ENCODE assay signal across 20 cellular contexts in the genomic region with DNA sequence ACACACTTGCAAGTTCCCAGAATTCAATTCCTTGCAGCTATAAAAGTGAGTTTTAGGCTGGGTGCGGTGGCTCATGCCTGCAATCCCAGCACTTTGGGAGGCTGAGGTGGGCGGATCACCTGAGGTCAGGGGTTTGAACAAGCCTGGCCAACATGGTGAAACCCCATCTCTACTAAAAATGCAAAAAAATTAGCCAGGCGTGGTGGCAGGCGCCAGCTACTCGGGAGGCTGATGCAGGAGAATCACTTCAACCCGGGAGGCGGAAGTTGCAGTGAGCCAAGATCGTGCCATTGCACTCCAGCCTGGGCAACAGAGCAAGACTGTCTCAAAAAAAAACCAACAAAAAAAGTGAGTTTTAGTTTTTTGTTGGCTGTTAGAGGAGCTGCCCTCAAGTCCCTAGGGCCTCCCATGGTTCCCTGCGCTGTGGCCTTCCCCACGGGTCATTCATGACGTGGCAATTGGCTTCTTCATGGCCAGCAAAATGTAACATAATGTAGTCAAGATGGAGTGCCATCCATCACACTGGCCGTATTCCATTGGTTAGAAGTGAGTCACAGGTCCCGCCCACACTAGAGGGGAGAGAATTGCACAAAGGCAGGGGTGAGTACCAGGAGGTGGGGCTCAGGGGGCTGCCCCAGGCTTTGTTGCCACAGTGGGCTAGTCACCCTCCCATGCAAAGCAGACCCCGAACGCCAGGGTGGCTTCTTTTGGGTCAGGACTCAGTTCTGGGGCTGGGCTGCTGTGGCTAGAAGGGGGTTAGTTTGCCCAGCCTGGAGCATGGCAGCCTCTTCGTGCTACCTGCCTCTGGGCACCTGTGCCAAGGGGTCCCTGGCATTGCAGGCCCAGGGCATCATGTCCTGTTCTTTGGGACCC. TPM values are rescaled to one million over a fixed set of nuclear protein-coding genes. Genes with fewer than 3 reads are reported as not detected.
DNase-seq lines count a peak whose midpoint lies in the region; ATAC-seq, FAIRE-seq and TF ChIP-seq lines count a peak whose summit lies in the region.
"Had no signal": no experiment of that assay in that cellular context is flagged by ENCODE, and none has a peak within 500 bp of the region (broad histone marks: within the 10 kb centered on the region; RNA-seq: fewer than 3 reads in every experiment).

No MANE protein-coding gene starts in this region.

- H3K36me3 Mint-ChIP-seq in CD8-positive, alpha-beta memory T cell: peaks cover 0 to 4% (median 4%) of the 10 kb centered on the region in 3 donors
- H3K36me3 Mint-ChIP-seq: naive B cell had no signal

- CTCF ChIA-PET in CD8-positive, alpha-beta memory T cell (lab: Charles Lee): no interaction called here

- H3K9me3 ChIP-seq in CD8-positive, alpha-beta memory T cell (ENCODE audit: low read length): no peaks in the 10 kb centered on the region
- H3K9me3 ChIP-seq: esophagus squamous epithelium, Peyer's patch had no signal

- no peak overlapping the region for H3K27ac ChIP-seq in CD8-positive, alpha-beta memory T cell (ENCODE audit: low read depth, low read length)
- H3K27ac ChIP-seq: esophagus squamous epithelium, Peyer's patch had no signal

- peaks cover 6 to 9% (median 8%) of the 10 kb centered on the region in 3 donors for H3K4me1 Mint-ChIP-seq in CD8-positive, alpha-beta memory T cell

- no peak for TF ChIP-seq POLR2A in GM12891 (IDR thresholded peaks at IDR 0.05; ENCODE audit: low read depth, low read length)

- FAIRE-seq in GM12891 (lab: Jason Lieb, UNC): peak; percentile 66

- no peaks in the 10 kb centered on the region for H3K27me3 ChIP-seq in CD8-positive, alpha-beta memory T cell (ENCODE audit: insufficient read depth, low read length, poor library complexity, severe bottlenecking)
- H3K27me3 ChIP-seq: esophagus squamous epithelium, Peyer's patch had no signal

- H3K27me3 Mint-ChIP-seq in CD8-positive, alpha-beta memory T cell: no peaks in the 10 kb centered on the region

- no peak overlapping the region for H3K4me3 Mint-ChIP-seq in CD8-positive, alpha-beta memory T cell
- H3K4me3 Mint-ChIP-seq: T-helper 1 cell treated with Interleukin-12 subunit alpha and Interleukin-12 subunit beta and Interleukin-4 antibody, amounts not matched to agents 30 μg/mL and 1 μg/mL, for 36 hours had no signal

- DNase-seq in GM12891 (ENCODE audit: insufficient read length, low spot score) (no peak), M059J (ENCODE audit: low read depth) (peak; percentile 14), germinal center (ENCODE audit: low spot score) (peak; percentile 18), GM19238 (ENCODE audit: insufficient read length, low spot score) (no peak)
- DNase-seq in CD8-positive, alpha-beta memory T cell: no peak
- DNase-seq: activated CD4-positive, alpha-beta T cell treated with anti-CD3 and anti-CD28 coated beads for 4 hours; DMS79; esophagus squamous epithelium; hippocampal formation; Kasumi-1; left cardiac atrium; naive B cell; NCI-H1694; NCI-H524 had no signal

- no peak overlapping the region for H3K4me3 ChIP-seq in CD8-positive, alpha-beta memory T cell (ENCODE audit: low read length)
- H3K4me3 ChIP-seq: esophagus squamous epithelium, Peyer's patch had no signal

- POLR2A ChIA-PET in CD8-positive, alpha-beta memory T cell (lab: Charles Lee): no interaction called here

- ATAC-seq in GM21529 (IDR thresholded peaks at IDR 0.05; ENCODE audit: unreplicated experiment): peak; percentile 48
- ATAC-seq in HG03039 (IDR thresholded peaks at IDR 0.05; ENCODE audit: unreplicated experiment): no peak
- no peak for ATAC-seq in HG02623 (IDR thresholded peaks at IDR 0.05; ENCODE audit: unreplicated experiment)
- ATAC-seq: left cardiac atrium had no signal

- peaks cover 4% of the 10 kb centered on the region for H3K4me1 ChIP-seq in CD8-positive, alpha-beta memory T cell (ENCODE audit: insufficient read depth, low read length)

- H3K27ac Mint-ChIP-seq in CD8-positive, alpha-beta memory T cell: no peak overlapping the region
- H3K27ac Mint-ChIP-seq: activated T-helper 2 cell treated with anti-CD3 and anti-CD28 coated beads, Interferon-gamma antibody, Interleukin-2, Interleukin-4, amounts not matched to agents 10 μg/mL and 5 μg/mL and 100 μg/mL, durations not matched to agents 14 hours and 24 hours and 36 hours; naive B cell; T-helper 1 cell treated with Interleukin-12 subunit alpha and Interleukin-12 subunit beta and Interleukin-4 antibody, amounts not matched to agents 30 μg/mL and 1 μg/mL, for 36 hours had no signal

- no peaks in the 10 kb centered on the region for H3K9me3 Mint-ChIP-seq in CD8-positive, alpha-beta memory T cell
- H3K9me3 Mint-ChIP-seq: activated T-helper 2 cell treated with anti-CD3 and anti-CD28 coated beads, Interferon-gamma antibody, Interleukin-2, Interleukin-4, amounts not matched to agents 10 μg/mL and 5 μg/mL and 100 μg/mL, durations not matched to agents 14 hours and 24 hours and 36 hours; naive B cell; T-helper 1 cell treated with Interleukin-12 subunit alpha and Interleukin-12 subunit beta and Interleukin-4 antibody, amounts not matched to agents 30 μg/mL and 1 μg/mL, for 36 hours had no signal

- H3K36me3 ChIP-seq in CD8-positive, alpha-beta memory T cell (ENCODE audit: insufficient read depth, low read length): no peaks in the 10 kb centered on the region

TF ChIP-seq in GM12891, 5 proteins besides CTCF, POLR2A, EP300 and RAD21:
- TF ChIP-seq POU2F2 (IDR thresholded peaks at IDR 0.05; ENCODE audit: low read depth, low read length) (no peak), SPI1 (IDR thresholded peaks at IDR 0.05; ENCODE audit: low read depth, low read length) (no peak), POLR2AphosphoS5 (IDR thresholded peaks at IDR 0.05; ENCODE audit: low read depth, low read length) (no peak), PAX5 (IDR thresholded peaks at IDR 0.05; ENCODE audit: insufficient read depth, low read length, severe bottlenecking) (no peak), TAF1 (IDR thresholded peaks at IDR 0.05; ENCODE audit: low read depth, low read length) (no peak)
TF ChIP-seq in GM12891: peak in this region for 0.

RNA-seq across cellular contexts. Expression of gene INHBB, which starts 37.7 kb away (rescaled TPM):
- polyA plus RNA-seq in GM12891 (2012; ENCODE audit: low read depth, missing spikeins): not detected
- total RNA-seq in M059J (2014; rRNA removed; shearing (Covaris generic)): 0.94 and 0.96 TPM in 2 replicates
- not detected for total RNA-seq in CD8-positive, alpha-beta memory T cell
- polyA plus RNA-seq in CD8-positive, alpha-beta memory T cell: not detected
- total RNA-seq: activated T-helper 2 cell treated with anti-CD3 and anti-CD28 coated beads, Interferon-gamma antibody, Interleukin-2, Interleukin-4, amounts not matched to agents 10 μg/mL and 5 μg/mL and 100 μg/mL, durations not matched to agents 14 hours and 24 hours and 36 hours had no signal

RNA-seq across cellular contexts. Expression of gene RALB, which starts 55.6 kb away (rescaled TPM):
- 48.0 TPM for polyA plus RNA-seq in GM12891 (2012; ENCODE audit: low read depth, missing spikeins)
- 88.1 and 92.1 TPM in 2 replicates for total RNA-seq in M059J (2014; rRNA removed; shearing (Covaris generic))
- 10 to 100 TPM; 37.3 to 39.6 TPM for total RNA-seq in CD8-positive, alpha-beta memory T cell
- 32.5 TPM for polyA plus RNA-seq in CD8-positive, alpha-beta memory T cell

Comparison
In these comparisons a context has a peak if more than half of its experiments do, and no peak if none do; other contexts are left out.
1. DNase-seq: peak in M059J (single experiment) and germinal center (single experiment); none in GM12891 (single experiment), GM19238 (single experiment) and CD8-positive, alpha-beta memory T cell (0 of 5).